8 cellular contexts compared by ENCODE assay signal in genomic region chr3:122100591-122101491, GRCh38. TPM values are rescaled to one million over a fixed set of nuclear protein-coding genes. Genes with fewer than 3 reads are reported as not detected.
A peak's percentile ranks its signal among the peaks of the same experiment; 100 is the strongest.
DNase-seq lines count a peak whose midpoint lies in the region; ATAC-seq, FAIRE-seq and TF ChIP-seq lines count a peak whose summit lies in the region.

No MANE protein-coding gene starts in this region.

- H3K27me3 ChIP-seq in GM06990 (replicated peaks; ENCODE audit: control insufficient read depth, insufficient read depth, low read length) (no peaks in the 10 kb centered on the region), Karpas-422 (ENCODE audit: low read length) (no peaks in the 10 kb centered on the region), esophagus squamous epithelium (no peaks in the 10 kb centered on the region), testis (no peaks in the 10 kb centered on the region), pancreas (no peaks in the 10 kb centered on the region)

- H3K4me2 ChIP-seq in Karpas-422 (ENCODE audit: low read depth, low read length, poor library complexity, severe bottlenecking) = peak overlapping the region; percentile 39

- DNase-seq in GM06990 (ENCODE audit: extremely low read depth, insufficient read length) (peak; percentile 64), Karpas-422 (peak; percentile 92), fibroblast of mammary gland (ENCODE audit: low read depth) (peak; percentile 33), esophagus squamous epithelium (lab: John Stamatoyannopoulos, UW) (no peak), testis (no peak), NCI-H1048 (lab: John Stamatoyannopoulos, UW) (no peak), pancreas (no peak)

- H3K9me3 ChIP-seq in Karpas-422 (ENCODE audit: low read length) = no peaks in the 10 kb centered on the region
- H3K9me3 ChIP-seq in esophagus squamous epithelium = no peaks in the 10 kb centered on the region
- H3K9me3 ChIP-seq in testis = no peaks in the 10 kb centered on the region
- no peaks in the 10 kb centered on the region for H3K9me3 ChIP-seq in pancreas

- H3K36me3 ChIP-seq in GM06990 (ENCODE audit: control insufficient read depth, insufficient read depth, low read length) (peaks cover 2% of the 10 kb centered on the region; the same call in 1 of the 2 replicates), Karpas-422 (ENCODE audit: insufficient read depth, low read length) (no peaks in the 10 kb centered on the region), esophagus squamous epithelium (no peaks in the 10 kb centered on the region), testis (ENCODE audit: low read depth, missing control alignments) (no peaks in the 10 kb centered on the region), pancreas (no peaks in the 10 kb centered on the region)

- TF ChIP-seq CTCF in GM06990 (IDR thresholded peaks at IDR 0.05; ENCODE audit: insufficient read depth, low read length, poor library complexity, severe bottlenecking) = no peak
- TF ChIP-seq CTCF in fibroblast of mammary gland (conservative IDR thresholded peaks at IDR 0.05; ENCODE audit: control insufficient read depth, insufficient read depth, low read depth, low read length) = no peak
- TF ChIP-seq CTCF in esophagus squamous epithelium (IDR thresholded peaks at IDR 0.05) = no peak
- no peak for TF ChIP-seq CTCF in testis (IDR thresholded peaks at IDR 0.05)
- no peak for TF ChIP-seq CTCF in pancreas (IDR thresholded peaks at IDR 0.05)

- peak overlapping the region; percentile 5 for H2AFZ ChIP-seq in Karpas-422 (ENCODE audit: low read length)

- H3K27ac ChIP-seq in Karpas-422 (ENCODE audit: low read length) = no peak overlapping the region
- H3K27ac ChIP-seq in esophagus squamous epithelium = no peak overlapping the region
- no peak overlapping the region for H3K27ac ChIP-seq in testis
- H3K27ac ChIP-seq in pancreas = no peak overlapping the region

- FAIRE-seq in pancreas (lab: Jason Lieb, UNC) = no peak

- H3K9ac ChIP-seq in Karpas-422 (ENCODE audit: low read length) = peak overlapping the region; percentile 14; the same call in 1 of the 2 replicates

- H4K20me1 ChIP-seq in Karpas-422 (ENCODE audit: insufficient read depth, low read depth, low read length) = no peaks in the 10 kb centered on the region

- intact Hi-C loops in esophagus squamous epithelium (cut with DNase I) = no loop called here
- intact Hi-C loops in testis (cut with DNase I; ENCODE audit: low total_unique reads) = no loop called here
- intact Hi-C loops in pancreas (cut with DNase I) = loop anchor here in 1 of 3 donors (5.0 kb wide), 2 partner anchors 156 to 256 kb away; no protein-coding TSS in a partner anchor

- no peak for TF ChIP-seq POLR2A in esophagus squamous epithelium (IDR thresholded peaks at IDR 0.05)
- no peak for TF ChIP-seq POLR2A in testis (IDR thresholded peaks at IDR 0.05)

- no peaks in the 10 kb centered on the region for H3K9me2 ChIP-seq in Karpas-422 (replicated peaks; ENCODE audit: insufficient read depth, low read length)

- H3K4me1 ChIP-seq in Karpas-422 (ENCODE audit: low read length) = peaks cover 31% of the 10 kb centered on the region
- no peaks in the 10 kb centered on the region for H3K4me1 ChIP-seq in esophagus squamous epithelium
- no peaks in the 10 kb centered on the region for H3K4me1 ChIP-seq in testis
- H3K4me1 ChIP-seq in pancreas = no peaks in the 10 kb centered on the region

- no peaks in the 10 kb centered on the region for H3K79me2 ChIP-seq in Karpas-422 (ENCODE audit: low read length)

- WGBS in esophagus squamous epithelium, 2 donors = 44 to 52% methylated on average over 8 of the region's 8 CpGs
- WGBS in testis, 2 donors = 42 to 51% methylated on average over 8 of the region's 8 CpGs
- 34 to 37% methylated on average over 8 of the region's 8 CpGs for WGBS in pancreas, 2 donors

- no peak overlapping the region for H3K4me3 ChIP-seq in GM06990 (replicated peaks; ENCODE audit: low read depth, low read length)
- H3K4me3 ChIP-seq in Karpas-422 (ENCODE audit: low read length) = peak overlapping the region; percentile 1; the same call in 1 of the 2 replicates
- H3K4me3 ChIP-seq in fibroblast of mammary gland (ENCODE audit: control insufficient read depth, low read depth, low read length) = no peak overlapping the region
- H3K4me3 ChIP-seq in esophagus squamous epithelium = no peak overlapping the region
- H3K4me3 ChIP-seq in testis = no peak overlapping the region
- H3K4me3 ChIP-seq in pancreas = no peak overlapping the region

- ATAC-seq in GM21381 (IDR thresholded peaks at IDR 0.05; ENCODE audit: unreplicated experiment) = peak; percentile 40
- ATAC-seq in pancreas = no peak

RNA-seq across cellular contexts. Expression of gene CD86, which starts 45.7 kb away (rescaled TPM):
- total RNA-seq in Karpas-422 (2014; rRNA removed; shearing (Covaris generic); ENCODE audit: low replicate concordance) = 8.5 and 24.4 TPM in 2 replicates
- 10 to 100 TPM in 1 of 4 donors, 1 to 10 TPM in 2, under 1 TPM in 1; 0.42 to 11.1 (median 3.3) TPM for total RNA-seq in esophagus squamous epithelium
- total RNA-seq in testis = 1 to 10 TPM; 3.2 to 4.5 TPM
- 3.4 TPM for polyA plus RNA-seq in testis (ENCODE audit: insufficient read depth, low read depth, low replicate concordance)
- 1 to 10 TPM in 3 of 6 donors, under 1 TPM in 3; 0.31 to 9.0 (median 1.5) TPM for total RNA-seq in pancreas
- under 1 TPM; 0.31 to 0.38 TPM for polyA plus RNA-seq in pancreas

Comparison
In these comparisons a context has a peak if more than half of its experiments do, and no peak if none do; other contexts are left out.
1. DNase-seq: peak in GM06990 (single experiment), Karpas-422 (single experiment) and fibroblast of mammary gland (single experiment); none in esophagus squamous epithelium (single experiment), testis (single experiment), NCI-H1048 (single experiment) and pancreas (0 of 6).